Comparison of ENCODE assay signal across 20 cellular contexts in the genomic region with DNA sequence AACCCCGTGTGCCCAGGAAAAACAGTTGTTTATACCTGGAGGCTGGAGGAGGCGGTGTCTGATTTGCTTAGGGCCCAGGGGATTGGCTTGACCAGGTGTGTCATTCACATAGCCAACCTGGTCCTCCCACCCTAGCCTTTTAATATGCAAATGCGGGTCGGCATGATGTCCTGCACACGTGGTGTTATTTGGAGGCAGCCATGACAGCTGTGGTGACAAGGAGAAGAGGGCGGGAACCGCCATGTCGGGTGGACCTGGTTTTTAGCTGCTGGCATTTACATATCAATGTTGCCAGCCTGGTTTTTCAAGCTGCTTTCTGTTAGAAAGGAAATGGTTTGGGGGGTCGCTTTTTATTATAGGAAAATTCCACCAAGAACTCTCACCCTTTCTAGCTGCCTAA.
"Had no signal": no experiment of that assay in that cellular context is flagged by ENCODE, and none has a peak within 500 bp of the region (broad histone marks: within the 10 kb centered on the region; RNA-seq: fewer than 3 reads in every experiment).

No MANE protein-coding gene starts in this region.

- H3K36me3 ChIP-seq: transverse colon, vagina had no signal

- H3K9me3 Mint-ChIP-seq: activated T-cell treated with anti-CD3 and anti-CD28 coated beads, Interleukin-2, amount 50 U/mL, for 24 hours; T-helper 2 cell treated with Interferon-gamma antibody and Interleukin-4, amounts not matched to agents 5 μg/mL and 100 μg/mL, for 36 hours had no signal

- H3K27ac Mint-ChIP-seq: activated naive CD4-positive, alpha-beta T cell treated with anti-CD3 and anti-CD28 coated beads, Interleukin-2, amount 10 ng/mL, durations not matched to agents 7 days and 5 days; activated T-cell treated with anti-CD3 and anti-CD28 coated beads, Interleukin-2, amount 50 U/mL, for 24 hours; effector memory CD8-positive, alpha-beta T cell; natural killer cell treated with Interleukin-12 subunit alpha and Interleukin-12 subunit beta and Interleukin-15 and Interleukin-18, amount 100 ng/mL, for 72 hours; progenitor cell of endocrine pancreas; T-helper 2 cell treated with Interferon-gamma antibody and Interleukin-4, amounts not matched to agents 5 μg/mL and 100 μg/mL, for 36 hours had no signal

- H3K36me3 Mint-ChIP-seq: activated naive CD4-positive, alpha-beta T cell treated with anti-CD3 and anti-CD28 coated beads, Interleukin-2, amount 10 ng/mL, durations not matched to agents 7 days and 5 days; natural killer cell treated with Interleukin-12 subunit alpha and Interleukin-12 subunit beta and Interleukin-15 and Interleukin-18, amount 100 ng/mL, for 72 hours had no signal

- H3K27ac ChIP-seq: epithelial cell of prostate, skin epidermis, transverse colon, vagina had no signal

- H3K4me1 ChIP-seq: transverse colon, vagina had no signal

- DNase-seq: activated CD4-positive, alpha-beta T cell treated with anti-CD3 and anti-CD28 coated beads, Interleukin-2, amount 50 U/mL, for 4 hours; activated CD4-positive, CD25-positive, alpha-beta regulatory T cell treated with anti-CD3 and anti-CD28 coated beads, Interleukin-2, amount 50 U/mL, for 72 hours; activated naive CD4-positive, alpha-beta T cell treated with anti-CD3 and anti-CD28 coated beads, Interleukin-2, amount 10 ng/mL, durations not matched to agents 7 days and 5 days; activated T-cell treated with anti-CD3 and anti-CD28 coated beads, Interleukin-2, amount 50 U/mL, for 24 hours; dermis blood vessel endothelial cell; effector memory CD8-positive, alpha-beta T cell; foreskin melanocyte; kidney glomerular epithelial cell; occipital lobe; right cardiac atrium; stimulated activated CD4-positive, alpha-beta T cell treated with anti-CD3 and anti-CD28 coated beads, Interleukin-4, amount 100 ng/mL, for 4 hours; stimulated activated CD8-positive, alpha-beta memory T cell treated with anti-CD3 and anti-CD28 coated beads, Interleukin-4, amount 100 ng/mL, for 48 hours; stimulated activated naive CD4-positive, alpha-beta T cell treated with Interleukin-2 at 50 U/mL for 16 hours; transverse colon had no signal

- H3K4me3 Mint-ChIP-seq: activated naive CD4-positive, alpha-beta T cell treated with anti-CD3 and anti-CD28 coated beads, Interleukin-2, amount 10 ng/mL, durations not matched to agents 7 days and 5 days; activated T-cell treated with anti-CD3 and anti-CD28 coated beads, Interleukin-2, amount 50 U/mL, for 24 hours; effector memory CD8-positive, alpha-beta T cell; natural killer cell treated with Interleukin-12 subunit alpha and Interleukin-12 subunit beta and Interleukin-15 and Interleukin-18, amount 100 ng/mL, for 72 hours; T-helper 2 cell treated with Interferon-gamma antibody and Interleukin-4, amounts not matched to agents 5 μg/mL and 100 μg/mL, for 36 hours had no signal

- ATAC-seq: effector memory CD8-positive, alpha-beta T cell; natural killer cell treated with Interleukin-12 subunit alpha and Interleukin-12 subunit beta and Interleukin-15 and Interleukin-18, amount 100 ng/mL, for 72 hours; right cardiac atrium had no signal

- H3K9me3 ChIP-seq: transverse colon, vagina had no signal

- H3K4me1 Mint-ChIP-seq: activated naive CD4-positive, alpha-beta T cell treated with anti-CD3 and anti-CD28 coated beads, Interleukin-2, amount 10 ng/mL, durations not matched to agents 7 days and 5 days had no signal

- H3K27me3 Mint-ChIP-seq: activated naive CD4-positive, alpha-beta T cell treated with anti-CD3 and anti-CD28 coated beads, Interleukin-2, amount 10 ng/mL, durations not matched to agents 7 days and 5 days; activated T-cell treated with anti-CD3 and anti-CD28 coated beads, Interleukin-2, amount 50 U/mL, for 24 hours; natural killer cell treated with Interleukin-12 subunit alpha and Interleukin-12 subunit beta and Interleukin-15 and Interleukin-18, amount 100 ng/mL, for 72 hours; progenitor cell of endocrine pancreas had no signal

- H3K27me3 ChIP-seq: transverse colon, vagina had no signal

- H3K4me3 ChIP-seq: skin epidermis, transverse colon, vagina had no signal
